20 cellular contexts compared by ENCODE assay signal in the genomic region with DNA sequence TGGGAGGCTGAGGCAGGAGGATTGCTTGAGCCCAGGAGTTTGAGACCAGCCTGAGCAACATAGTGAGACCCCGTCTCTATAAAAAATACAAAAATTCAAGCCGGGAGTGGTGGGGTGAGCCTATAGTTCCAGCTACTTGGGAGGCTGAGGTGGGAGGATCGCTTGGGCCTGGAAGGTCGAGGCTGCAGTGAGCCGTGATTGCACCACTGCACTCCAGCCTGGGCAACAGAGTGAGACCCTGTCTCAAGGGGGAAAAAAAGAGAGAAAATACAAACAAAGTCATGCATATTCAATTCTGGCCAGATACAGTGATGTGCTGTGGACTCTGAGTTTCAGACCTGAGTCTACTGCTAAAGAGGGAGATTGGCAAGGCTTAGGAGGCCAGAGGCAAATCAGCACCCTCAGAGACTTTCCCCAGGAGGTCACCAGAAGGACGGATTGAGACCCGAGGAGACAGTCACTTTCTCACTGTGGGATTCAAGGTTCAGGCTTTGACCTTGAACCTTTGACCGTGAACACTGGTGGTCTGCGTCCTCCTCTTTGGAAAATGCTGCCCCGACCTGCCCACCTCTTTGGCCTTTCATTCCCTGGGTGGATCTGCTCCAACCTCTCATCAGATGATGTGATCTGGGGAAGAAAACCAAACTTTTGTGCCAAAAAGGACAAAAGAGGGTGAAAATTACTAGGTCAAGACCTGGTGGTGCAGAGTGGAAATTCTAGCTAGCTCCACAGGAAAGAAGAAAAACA. TPM values are rescaled to one million over a fixed set of nuclear protein-coding genes. Genes with fewer than 3 reads are reported as not detected.
DNase-seq lines count a peak whose midpoint lies in the region; ATAC-seq and TF ChIP-seq lines count a peak whose summit lies in the region.
"Had no signal": no experiment of that assay in that cellular context is flagged by ENCODE, and none has a peak within 500 bp of the region (broad histone marks: within the 10 kb centered on the region; RNA-seq: fewer than 3 reads in every experiment).

No MANE protein-coding gene starts in this region.

- CTCF ChIA-PET in Calu3 (lab: Charles Lee): no interaction called here

- DNase-seq in Calu3: no peak
- DNase-seq in left ventricle myocardium inferior: no peak
- DNase-seq in sigmoid colon: peak; percentile 21
- no peak for DNase-seq in activated T-cell treated with anti-CD3 and anti-CD28 coated beads, Interleukin-2, amount 50 U/mL, for 24 hours
- DNase-seq: activated CD4-positive, alpha-beta T cell treated with anti-CD3 and anti-CD28 coated beads for 1 hour; activated CD8-positive, alpha-beta memory T cell treated with anti-CD3 and anti-CD28 coated beads, Interleukin-2, amount 50 U/mL, for 48 hours; activated naive CD8-positive, alpha-beta T cell treated with anti-CD3 and anti-CD28 coated beads for 36 hours; DMS153; Karpas-422; NCI-H187; NCI-H510A treated with DMSO at 0.1 percent for 48 hours; T-cell had no signal

- H3K27ac ChIP-seq in left ventricle myocardium inferior (replicated peaks) (peak overlapping the region; percentile 79), sigmoid colon (peak overlapping the region in 2 of 4 donors; percentile 7 to 53)
- H3K27ac ChIP-seq: epithelial cell of prostate, HL-60 had no signal

- whole genome bisulfite sequencing in sigmoid colon, 2 donors: 92 to 93% methylated on average over 10 of the region's 10 CpGs

- H3K27me3 ChIP-seq in left ventricle myocardium inferior (ENCODE audit: low read depth): no peaks in the 10 kb centered on the region
- H3K27me3 ChIP-seq in sigmoid colon: no peaks in the 10 kb centered on the region

- H3K9me3 ChIP-seq in left ventricle myocardium inferior (replicated peaks) (no peaks in the 10 kb centered on the region), sigmoid colon (no peaks in the 10 kb centered on the region)

- H3K36me3 ChIP-seq in left ventricle myocardium inferior (peaks cover 86% of the 10 kb centered on the region), sigmoid colon (peaks cover 0 to 53% (median 26%) of the 10 kb centered on the region in 4 donors)

- no peak for ATAC-seq in SK-N-SH treated with all-trans-retinoic acid at 6 μM for 48 hours
- ATAC-seq in HG03095 (IDR thresholded peaks at IDR 0.05; ENCODE audit: unreplicated experiment): no peak
- ATAC-seq in HG03469 (IDR thresholded peaks at IDR 0.05; ENCODE audit: unreplicated experiment): no peak
- no peak for ATAC-seq in HG03354 (IDR thresholded peaks at IDR 0.05; ENCODE audit: poor library complexity, severe bottlenecking, unreplicated experiment)
- ATAC-seq: GM23338, T-cell had no signal

- no peaks in the 10 kb centered on the region for H3K27me3 Mint-ChIP-seq in Calu3 (ENCODE audit: unreplicated experiment)
- H3K27me3 Mint-ChIP-seq in activated T-cell treated with anti-CD3 and anti-CD28 coated beads, Interleukin-2, amount 50 U/mL, for 24 hours: no peaks in the 10 kb centered on the region
- H3K27me3 Mint-ChIP-seq: stimulated activated naive CD8-positive, alpha-beta T cell treated with anti-CD3 and anti-CD28 coated beads, Interleukin-15, Interleukin-2, amounts not matched to agents 100 ng/mL and 50 ng/mL, for 24 hours; T-cell had no signal

- intact Hi-C loops in Calu3 (cut with micrococcal nuclease; ENCODE audit: unreplicated experiment) (no loop called here), left ventricle myocardium inferior (cut with micrococcal nuclease) (no loop called here), sigmoid colon (cut with DNase I) (no loop called here)

- peaks cover 80% of the 10 kb centered on the region for H3K36me3 Mint-ChIP-seq in Calu3 (ENCODE audit: insufficient read depth, unreplicated experiment)
- no peaks in the 10 kb centered on the region for H3K36me3 Mint-ChIP-seq in activated T-cell treated with anti-CD3 and anti-CD28 coated beads, Interleukin-2, amount 50 U/mL, for 24 hours (ENCODE audit: low read depth)
- H3K36me3 Mint-ChIP-seq: activated naive CD8-positive, alpha-beta T cell treated with anti-CD3 and anti-CD28 coated beads for 36 hours; T-cell had no signal

- H3K4me1 ChIP-seq in left ventricle myocardium inferior: peaks cover 73% of the 10 kb centered on the region
- H3K4me1 ChIP-seq in sigmoid colon: no peaks in the 10 kb centered on the region

- peaks cover 55% of the 10 kb centered on the region for H3K4me1 Mint-ChIP-seq in Calu3 (ENCODE audit: low read depth, unreplicated experiment)
- H3K4me1 Mint-ChIP-seq in activated T-cell treated with anti-CD3 and anti-CD28 coated beads, Interleukin-2, amount 50 U/mL, for 24 hours (ENCODE audit: low read depth): peaks cover 6% of the 10 kb centered on the region

- H3K27ac Mint-ChIP-seq in Calu3 (ENCODE audit: unreplicated experiment): peak overlapping the region; percentile 51
- H3K27ac Mint-ChIP-seq in activated T-cell treated with anti-CD3 and anti-CD28 coated beads, Interleukin-2, amount 50 U/mL, for 24 hours: no peak overlapping the region
- H3K27ac Mint-ChIP-seq: activated naive CD8-positive, alpha-beta T cell treated with anti-CD3 and anti-CD28 coated beads for 36 hours; GM23338; stimulated activated naive CD8-positive, alpha-beta T cell treated with anti-CD3 and anti-CD28 coated beads, Interleukin-15, Interleukin-2, amounts not matched to agents 100 ng/mL and 50 ng/mL, for 24 hours; T-cell had no signal

- H3K4me3 ChIP-seq in left ventricle myocardium inferior (no peak overlapping the region), sigmoid colon (no peak overlapping the region)
- H3K4me3 ChIP-seq: GM23338 had no signal

- no TSS peak for BruUV-seq in Calu3 (replicated peaks; lab: Mats Ljungman, UMichigan)

- TF ChIP-seq EP300 in sigmoid colon (IDR thresholded peaks at IDR 0.05): no peak

- peak overlapping the region; percentile 2 for H3K4me3 Mint-ChIP-seq in Calu3 (ENCODE audit: low read depth, unreplicated experiment)
- H3K4me3 Mint-ChIP-seq in activated T-cell treated with anti-CD3 and anti-CD28 coated beads, Interleukin-2, amount 50 U/mL, for 24 hours: no peak overlapping the region
- H3K4me3 Mint-ChIP-seq: activated naive CD8-positive, alpha-beta T cell treated with anti-CD3 and anti-CD28 coated beads for 36 hours; GM23338; stimulated activated naive CD8-positive, alpha-beta T cell treated with anti-CD3 and anti-CD28 coated beads, Interleukin-15, Interleukin-2, amounts not matched to agents 100 ng/mL and 50 ng/mL, for 24 hours; T-cell had no signal

- TF ChIP-seq POLR2A in sigmoid colon (IDR thresholded peaks at IDR 0.05): no peak

- H3K9me3 Mint-ChIP-seq in Calu3 (ENCODE audit: low read depth, unreplicated experiment): no peaks in the 10 kb centered on the region
- H3K9me3 Mint-ChIP-seq in activated T-cell treated with anti-CD3 and anti-CD28 coated beads, Interleukin-2, amount 50 U/mL, for 24 hours: no peaks in the 10 kb centered on the region
- H3K9me3 Mint-ChIP-seq: activated naive CD8-positive, alpha-beta T cell treated with anti-CD3 and anti-CD28 coated beads for 36 hours; GM23338; stimulated activated naive CD8-positive, alpha-beta T cell treated with anti-CD3 and anti-CD28 coated beads, Interleukin-15, Interleukin-2, amounts not matched to agents 100 ng/mL and 50 ng/mL, for 24 hours; T-cell had no signal

- TF ChIP-seq CTCF in Calu3 (IDR thresholded peaks at IDR 0.05; ENCODE audit: unreplicated experiment) (no peak), left ventricle myocardium inferior (IDR thresholded peaks at IDR 0.05; ENCODE audit: borderline replicate concordance) (no peak), sigmoid colon (IDR thresholded peaks at IDR 0.05) (no peak)

TF ChIP-seq in SK-N-SH treated with all-trans-retinoic acid at 6 μM for 48 hours, 23 proteins besides CTCF, POLR2A, EP300 and RAD21:
- TF ChIP-seq ESRRG (CRISPR knock-in tag; IDR thresholded peaks at IDR 0.05) (no peak), ZNF70 (CRISPR knock-in tag; IDR thresholded peaks at IDR 0.05) (peak; percentile 3; the same call in 1 of the 2 replicates), TOX (CRISPR knock-in tag; IDR thresholded peaks at IDR 0.05; ENCODE audit: borderline replicate concordance) (no peak), ARNTL (CRISPR knock-in tag; IDR thresholded peaks at IDR 0.05; ENCODE audit: borderline replicate concordance, low read depth) (no peak), SNAI2 (CRISPR knock-in tag; IDR thresholded peaks at IDR 0.05) (no peak)
- TF ChIP-seq, protein P1, sequence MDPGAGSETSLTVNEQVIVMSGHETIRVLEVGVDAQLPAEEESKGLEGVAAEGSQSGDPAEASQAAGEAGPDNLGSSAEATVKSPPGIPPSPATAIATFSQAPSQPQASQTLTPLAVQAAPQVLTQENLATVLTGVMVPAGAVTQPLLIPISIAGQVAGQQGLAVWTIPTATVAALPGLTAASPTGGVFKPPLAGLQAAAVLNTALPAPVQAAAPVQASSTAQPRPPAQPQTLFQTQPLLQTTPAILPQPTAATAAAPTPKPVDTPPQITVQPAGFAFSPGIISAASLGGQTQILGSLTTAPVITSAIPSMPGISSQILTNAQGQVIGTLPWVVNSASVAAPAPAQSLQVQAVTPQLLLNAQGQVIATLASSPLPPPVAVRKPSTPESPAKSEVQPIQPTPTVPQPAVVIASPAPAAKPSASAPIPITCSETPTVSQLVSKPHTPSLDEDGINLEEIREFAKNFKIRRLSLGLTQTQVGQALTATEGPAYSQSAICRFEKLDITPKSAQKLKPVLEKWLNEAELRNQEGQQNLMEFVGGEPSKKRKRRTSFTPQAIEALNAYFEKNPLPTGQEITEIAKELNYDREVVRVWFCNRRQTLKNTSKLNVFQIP (CRISPR knock-in tag; IDR thresholded peaks at IDR 0.05; ENCODE audit: borderline replicate concordance, low read depth): no peak

RNA-seq across cellular contexts. Expression of a gene that starts 31.2 kb away (rescaled TPM):
- 261 and 311 TPM in 2 replicates for total RNA-seq in Calu3 (2022)
- total RNA-seq in left ventricle myocardium inferior: 846 TPM
- 100 to 1,000 TPM in 2 of 4 donors, 10 to 100 TPM in 2; 14.8 to 104 (median 60.7) TPM for total RNA-seq in sigmoid colon
- polyA plus RNA-seq in sigmoid colon: 10 to 100 TPM in 1 of 3 donors, 1 to 10 TPM in 2; 6.5 to 71.1 (median 7.2) TPM
- total RNA-seq: activated naive CD8-positive, alpha-beta T cell treated with anti-CD3 and anti-CD28 coated beads for 36 hours had no signal
